In genomic region chr10:125160856-125161569, GRCh38 we compare ENCODE assay signal across 7 cellular contexts. TPM values are rescaled to one million over a fixed set of nuclear protein-coding genes. Genes with fewer than 3 reads are reported as not detected.
DNase-seq lines count a peak whose midpoint lies in the region; ATAC-seq and TF ChIP-seq lines count a peak whose summit lies in the region.

No MANE protein-coding gene starts in this region.

- peak overlapping the region; percentile 89 for H3K27ac ChIP-seq in RWPE2 (ENCODE audit: poor library complexity, severe bottlenecking)

- H3K27me3 ChIP-seq in RWPE2 (ENCODE audit: insufficient read depth, poor library complexity, severe bottlenecking) = no peaks in the 10 kb centered on the region

- no peak for TF ChIP-seq CTCF in RWPE2 (IDR thresholded peaks at IDR 0.05; ENCODE audit: poor library complexity, severe bottlenecking)

- peaks cover 12% of the 10 kb centered on the region for H3K36me3 ChIP-seq in RWPE2 (ENCODE audit: low read depth)

- peak overlapping the region; percentile 76 to 86 (median 82) for H3K4me3 Mint-ChIP-seq in immature natural killer cell

- H3K27me3 Mint-ChIP-seq in immature natural killer cell (ENCODE audit: low read depth in 3 of 3) = peaks cover 7 to 19% (median 9%) of the 10 kb centered on the region in 3 donors

- no peaks in the 10 kb centered on the region for H3K9me3 ChIP-seq in RWPE2 (ENCODE audit: severe bottlenecking)

- DNase-seq in EH (ENCODE audit: low read depth) = peak; percentile 91
- peak; percentile 87 for DNase-seq in HuH-7 (ENCODE audit: low spot score)
- DNase-seq in RWPE2 (ENCODE audit: low spot score) = peak; percentile 92
- DNase-seq in cerebellar cortex (ENCODE audit: low spot score) = peak; percentile 83
- peak; percentile 61 to 70 (median 64) for DNase-seq in immature natural killer cell
- DNase-seq in skeletal muscle cell (ENCODE audit: low read depth) = peak; percentile 69

- ATAC-seq in RWPE2 (ENCODE audit: low read depth) = peak; percentile 88
- ATAC-seq in HG03097 (IDR thresholded peaks at IDR 0.05; ENCODE audit: low FRiP score, unreplicated experiment) = no peak

- H3K4me1 Mint-ChIP-seq in immature natural killer cell = peaks cover 24 to 26% of the 10 kb centered on the region in 2 donors

- no peaks in the 10 kb centered on the region for H3K9me3 Mint-ChIP-seq in immature natural killer cell

- peak overlapping the region in 5 of 6 donors; percentile 56 to 77 (median 67) for H3K27ac Mint-ChIP-seq in immature natural killer cell

- no peaks in the 10 kb centered on the region for H3K36me3 Mint-ChIP-seq in immature natural killer cell

- H3K4me1 ChIP-seq in RWPE2 (ENCODE audit: insufficient read depth, poor library complexity, severe bottlenecking) = peaks cover 11% of the 10 kb centered on the region

- H3K4me3 ChIP-seq in RWPE2 (ENCODE audit: severe bottlenecking) (peak overlapping the region; percentile 72), skeletal muscle cell (ENCODE audit: low read depth, low read length) (peak overlapping the region; percentile 63)

RNA-seq across cellular contexts. Expression of gene CTBP2, which starts 0.7 kb away (rescaled TPM):
- polyA plus RNA-seq in immature natural killer cell = 100 to 1,000 TPM in 2 of 3 donors, 10 to 100 TPM in 1; 89.8 to 154 (median 131) TPM
